ENCODE assay signal across 14 cellular contexts in genomic region chr2:26727641-26728561, GRCh38. TPM values are rescaled to one million over a fixed set of nuclear protein-coding genes. Genes with fewer than 3 reads are reported as not detected.
DNase-seq lines count a peak whose midpoint lies in the region; ATAC-seq and TF ChIP-seq lines count a peak whose summit lies in the region.
"Had no signal": no experiment of that assay in that cellular context is flagged by ENCODE, and none has a peak within 500 bp of the region (broad histone marks: within the 10 kb centered on the region; RNA-seq: fewer than 3 reads in every experiment).

No MANE protein-coding gene starts in this region.

- H4K91ac ChIP-seq in H9 (ENCODE audit: insufficient read length, low read depth, low read length) = no peak overlapping the region

- TF ChIP-seq CTCF in H9 (conservative IDR thresholded peaks at IDR 0.05) (peak; percentile 17; the same call in 1 of the 3 replicates), cardiac fibroblast (IDR thresholded peaks at IDR 0.05; ENCODE audit: low read depth, low read length) (no peak), psoas muscle (IDR thresholded peaks at IDR 0.05) (peak; percentile 13), MM.1S (IDR thresholded peaks at IDR 0.05; ENCODE audit: low read length) (no peak)

- no peak overlapping the region for H3K4me3 Mint-ChIP-seq in H9
- H3K4me3 Mint-ChIP-seq: activated naive CD4-positive, alpha-beta T cell treated with anti-CD3 and anti-CD28 coated beads, Interleukin-2, amount 50 U/mL, for 24 hours; natural killer cell treated with Interleukin-12 subunit alpha and Interleukin-12 subunit beta and Interleukin-15 and Interleukin-18, amount 100 ng/mL, for 72 hours had no signal

- no peak overlapping the region for H3K4me3 ChIP-seq in cardiac fibroblast (replicated peaks in 1 of 2; ENCODE audit: low read depth in 2 of 2, low read length in 2 of 2)
- no peak overlapping the region for H3K4me3 ChIP-seq in psoas muscle
- H3K4me3 ChIP-seq in MM.1S (ENCODE audit: low read length) = no peak overlapping the region

- H2BK12ac ChIP-seq in H9 (ENCODE audit: insufficient read length, low read depth, low read length) = no peak overlapping the region

- H3K27ac ChIP-seq in H9 (ENCODE audit: insufficient read length, low read depth, low read length) (no peak overlapping the region), psoas muscle (no peak overlapping the region), MM.1S (ENCODE audit: low read length) (no peak overlapping the region)

- no peaks in the 10 kb centered on the region for H3F3A ChIP-seq in MM.1S (ENCODE audit: insufficient read depth, low read length)

- peaks cover 2% of the 10 kb centered on the region for H3K27me3 Mint-ChIP-seq in H9 (ENCODE audit: low read depth)

- H4K5ac ChIP-seq in H9 (ENCODE audit: insufficient read length, low read depth, low read length) = no peak overlapping the region

- H3K4me2 ChIP-seq in H9 (ENCODE audit: insufficient read depth, insufficient read length, low read length) = no peak overlapping the region
- H3K4me2 ChIP-seq in MM.1S (ENCODE audit: low read depth, low read length) = no peak overlapping the region

- H2AFZ ChIP-seq in H9 (ENCODE audit: low read length) (no peak overlapping the region), MM.1S (ENCODE audit: low read length) (no peak overlapping the region)

- H3K27me3 ChIP-seq in H9 (ENCODE audit: insufficient read depth, low read length) (no peaks in the 10 kb centered on the region), psoas muscle (ENCODE audit: insufficient read depth in 3 of 3, low read length in 2 of 3) (no peaks in the 10 kb centered on the region), MM.1S (replicated peaks; ENCODE audit: insufficient read depth, low read length) (peaks cover 60% of the 10 kb centered on the region)

- H3K9me2 ChIP-seq in MM.1S (replicated peaks; ENCODE audit: insufficient read depth, low read length) = no peaks in the 10 kb centered on the region

- no peak overlapping the region for H2BK15ac ChIP-seq in H9 (ENCODE audit: low read depth, low read length)

- H3K9me3 ChIP-seq in H9 (ENCODE audit: control insufficient read depth, low read depth, low read length) (no peaks in the 10 kb centered on the region), psoas muscle (no peaks in the 10 kb centered on the region), MM.1S (replicated peaks; ENCODE audit: insufficient read depth, low read length) (no peaks in the 10 kb centered on the region)

- H4K20me1 ChIP-seq in H9 (ENCODE audit: control insufficient read depth, insufficient read depth, insufficient read length) (no peaks in the 10 kb centered on the region), MM.1S (ENCODE audit: insufficient read depth, low read length) (no peaks in the 10 kb centered on the region)

- H3K4me1 Mint-ChIP-seq in H9 = peaks cover 0 to 3% of the 10 kb centered on the region in 2 experiments; a peak in 1 of 4 replicates
- H3K4me1 Mint-ChIP-seq: activated naive CD4-positive, alpha-beta T cell treated with anti-CD3 and anti-CD28 coated beads, Interleukin-2, amount 50 U/mL, for 24 hours had no signal

- no CpG with 5 or more reads among the region's 101 CpGs for WGBS in H9 (ENCODE audit: extremely low coverage, insufficient read length, low lambda C conversion rate)
- WGBS in psoas muscle, 3 donors = 55 to 76% (median 56%) methylated on average over 92 to 101 of the region's 101 CpGs

- no peak overlapping the region for H4K8ac ChIP-seq in H9 (replicated peaks; ENCODE audit: insufficient read length, low read depth, low read length)

- DNase-seq in AG20443 (ENCODE audit: low spot score) (peak; percentile 65), H9 (peak; percentile 49), cardiac fibroblast (ENCODE audit: low read depth in 2 of 2) (peak; percentile 9 to 39), psoas muscle (peak in 1 of 2 donors; percentile 60), putamen (ENCODE audit: low spot score) (no peak), MM.1S (no peak), HPDE6-E6E7 (ENCODE audit: extremely low spot score) (no peak)
- DNase-seq: DMS79; effector CD4-positive, alpha-beta T cell; KG1; substantia nigra had no signal

- no peak overlapping the region for H2AK5ac ChIP-seq in H9 (ENCODE audit: insufficient read length, low read length)

- ATAC-seq in psoas muscle = no peak
- ATAC-seq in HG02852 (IDR thresholded peaks at IDR 0.05; ENCODE audit: unreplicated experiment) = no peak

- H3K9ac ChIP-seq in H9 (ENCODE audit: extremely low read depth, insufficient read length, low read length) = no peak overlapping the region
- H3K9ac ChIP-seq in MM.1S (ENCODE audit: low read length) = no peak overlapping the region

- intact Hi-C loops in psoas muscle (cut with DNase I) = no loop called here

- H3K56ac ChIP-seq in H9 (ENCODE audit: insufficient read length, low read depth, low read length) = no peak overlapping the region

- H3K36me3 ChIP-seq in psoas muscle (ENCODE audit: insufficient read depth in 1 of 2, low read depth in 1 of 2) = no peaks in the 10 kb centered on the region
- H3K36me3 ChIP-seq in MM.1S (replicated peaks; ENCODE audit: insufficient read depth, low read length) = no peaks in the 10 kb centered on the region

- H3K27ac Mint-ChIP-seq in H9 = no peak overlapping the region
- H3K27ac Mint-ChIP-seq: activated naive CD4-positive, alpha-beta T cell treated with anti-CD3 and anti-CD28 coated beads, Interleukin-2, amount 50 U/mL, for 24 hours; natural killer cell treated with Interleukin-12 subunit alpha and Interleukin-12 subunit beta and Interleukin-15 and Interleukin-18, amount 100 ng/mL, for 72 hours had no signal

- H3K4me1 ChIP-seq in H9 (ENCODE audit: insufficient read depth, low read length) (no peaks in the 10 kb centered on the region), psoas muscle (peaks cover 23% of the 10 kb centered on the region), MM.1S (ENCODE audit: low read length) (no peaks in the 10 kb centered on the region)

- H3K18ac ChIP-seq in H9 (ENCODE audit: insufficient read length, low read depth, low read length) = no peak overlapping the region

- no peak overlapping the region for H3K23ac ChIP-seq in H9 (ENCODE audit: insufficient read length, low read depth, low read length)

- no peak overlapping the region for H3T11ph ChIP-seq in H9 (ENCODE audit: low read length)

- no peak overlapping the region for H2BK5ac ChIP-seq in H9 (ENCODE audit: insufficient read length, low read length)

- no peaks in the 10 kb centered on the region for H3K79me2 ChIP-seq in H9 (ENCODE audit: insufficient read depth, low read length)
- no peaks in the 10 kb centered on the region for H3K79me2 ChIP-seq in MM.1S (ENCODE audit: low read length)

- no peaks in the 10 kb centered on the region; a peak in 1 of 7 replicates for H3K36me3 Mint-ChIP-seq in H9 (ENCODE audit: insufficient read depth in 1 of 3, low read depth in 3 of 3)
- H3K36me3 Mint-ChIP-seq: activated naive CD4-positive, alpha-beta T cell treated with anti-CD3 and anti-CD28 coated beads, Interleukin-2, amount 50 U/mL, for 24 hours; natural killer cell treated with Interleukin-12 subunit alpha and Interleukin-12 subunit beta and Interleukin-15 and Interleukin-18, amount 100 ng/mL, for 72 hours had no signal

- H3K23me2 ChIP-seq in H9 (ENCODE audit: insufficient read length, low read depth, low read length, poor library complexity, severe bottlenecking) = no peaks in the 10 kb centered on the region

- no peak overlapping the region for H2BK120ac ChIP-seq in H9 (ENCODE audit: low read depth, low read length, poor library complexity, severe bottlenecking)

- H2BK20ac ChIP-seq in H9 (ENCODE audit: low read depth, low read length, poor library complexity, severe bottlenecking) = no peak overlapping the region

- H3K79me1 ChIP-seq in H9 (ENCODE audit: insufficient read depth, low read depth, low read length, poor library complexity, severe bottlenecking) = no peaks in the 10 kb centered on the region

- H3K14ac ChIP-seq in H9 (ENCODE audit: insufficient read depth, low read length) = no peak overlapping the region; the same call in 1 of the 2 replicates

- H3K9me3 Mint-ChIP-seq in H9 = no peaks in the 10 kb centered on the region
- H3K9me3 Mint-ChIP-seq: activated naive CD4-positive, alpha-beta T cell treated with anti-CD3 and anti-CD28 coated beads, Interleukin-2, amount 50 U/mL, for 24 hours; natural killer cell treated with Interleukin-12 subunit alpha and Interleukin-12 subunit beta and Interleukin-15 and Interleukin-18, amount 100 ng/mL, for 72 hours had no signal

- no peak overlapping the region for H3K4ac ChIP-seq in H9 (ENCODE audit: low read depth, low read length)

RNA-seq across cellular contexts. Expression of gene KCNK3, which starts 35.4 kb away (rescaled TPM):
- total RNA-seq in H9 (2021) = 0.09 TPM in 1 of 2 replicates, not detected in the other
- 1 to 10 TPM in 1 of 4 donors, under 1 TPM in 3; 0.06 to 1.3 (median 0.13) TPM for total RNA-seq in psoas muscle
- polyA plus RNA-seq in psoas muscle = 1 to 10 TPM in 1 of 3 donors, under 1 TPM in 2; 0.13 to 2.3 (median 0.70) TPM
- total RNA-seq: natural killer cell treated with Interleukin-12 subunit alpha and Interleukin-12 subunit beta and Interleukin-15 and Interleukin-18, amount 100 ng/mL, for 72 hours had no signal

RNA-seq across cellular contexts. Expression of gene SLC35F6, which starts 36.2 kb away (rescaled TPM):
- total RNA-seq in H9 (2021) (15.7 and 16.0 TPM in 2 replicates), psoas muscle (10 to 100 TPM; 15.0 to 32.5 (median 24.4) TPM)
- polyA plus RNA-seq in psoas muscle = 10 to 100 TPM; 14.8 to 40.2 (median 25.1) TPM

RNA-seq across cellular contexts. Expression of gene CENPA, which starts 58.0 kb away (rescaled TPM):
- total RNA-seq in H9 (2021) (19.3 and 21.4 TPM in 2 replicates), psoas muscle (not detected)
- under 1 TPM in 2 of 3 donors, not detected in 1; 0.12 to 0.23 TPM for polyA plus RNA-seq in psoas muscle

Comparison
In these comparisons a context has a peak if more than half of its experiments do, and no peak if none do; other contexts are left out.
1. DNase-seq: peak in AG20443 (single experiment), H9 (single experiment) and cardiac fibroblast (2 of 2); none in putamen (single experiment), MM.1S (single experiment) and HPDE6-E6E7 (single experiment).
2. CTCF ChIP-seq: peak in H9 (single experiment) and psoas muscle (single experiment); none in cardiac fibroblast (single experiment) and MM.1S (single experiment).
3. RNA of gene CENPA, which starts 58.0 kb away (total RNA-seq): 19.3 to 21.4 TPM in H9; not detected in psoas muscle; every median in the first group is over 10 times any median in the second.